Comparison of ENCODE assay signal across 8 cellular contexts in genomic region chr16:74107795-74108610, GRCh38.
A peak's percentile ranks its signal among the peaks of the same experiment; 100 is the strongest.
DNase-seq lines count a peak whose midpoint lies in the region; ATAC-seq and TF ChIP-seq lines count a peak whose summit lies in the region.

No MANE protein-coding gene starts in this region.

- H3K36me3 Mint-ChIP-seq in central memory CD8-positive, alpha-beta T cell (ENCODE audit: insufficient read depth), result no peaks in the 10 kb centered on the region

- peak; percentile 43 for TF ChIP-seq CTCF in mucosa of descending colon (IDR thresholded peaks at IDR 0.05)

- peak; percentile 4 for DNase-seq in CMK (ENCODE audit: low read depth)
- DNase-seq in RPMI8226, result peak; percentile 80
- no peak for DNase-seq in central memory CD8-positive, alpha-beta T cell (ENCODE audit: low spot score in 2 of 2)
- DNase-seq in mucosa of descending colon, result peak in 2 of 3 donors; percentile 47 to 71
- no peak for DNase-seq in T1000 (lab: John Stamatoyannopoulos, UW)
- no peak for DNase-seq in hepatic stellate cell (ENCODE audit: low spot score)

- intact Hi-C loops in mucosa of descending colon (cut with DNase I, micrococcal nuclease), result no loop called here

- H3K9me3 Mint-ChIP-seq in central memory CD8-positive, alpha-beta T cell, result no peaks in the 10 kb centered on the region

- peaks cover 10% of the 10 kb centered on the region for H3K4me1 Mint-ChIP-seq in central memory CD8-positive, alpha-beta T cell

- H3K9me3 ChIP-seq in mucosa of descending colon, result no peaks in the 10 kb centered on the region

- ATAC-seq in GM18858 (IDR thresholded peaks at IDR 0.05; ENCODE audit: unreplicated experiment), result peak; percentile 62
- peak; percentile 70 for ATAC-seq in HG03342 (IDR thresholded peaks at IDR 0.05; ENCODE audit: unreplicated experiment)
- no peak for ATAC-seq in central memory CD8-positive, alpha-beta T cell (replicated peaks; ENCODE audit: extremely low read depth, poor library complexity, severe bottlenecking)
- ATAC-seq in mucosa of descending colon, result peak; percentile 86

- no peaks in the 10 kb centered on the region for H3K36me3 ChIP-seq in mucosa of descending colon (ENCODE audit: low read depth)

- H3K4me3 Mint-ChIP-seq in central memory CD8-positive, alpha-beta T cell, result no peak overlapping the region

- no peaks in the 10 kb centered on the region for H3K27me3 Mint-ChIP-seq in central memory CD8-positive, alpha-beta T cell

- no peaks in the 10 kb centered on the region for H3K4me1 ChIP-seq in mucosa of descending colon (ENCODE audit: low read depth)

- no peak overlapping the region for H3K4me3 ChIP-seq in mucosa of descending colon

- peak overlapping the region; percentile 54 for H3K27ac Mint-ChIP-seq in central memory CD8-positive, alpha-beta T cell (ENCODE audit: low read depth)

Comparison
In these comparisons a context has a peak if more than half of its experiments do, and no peak if none do; other contexts are left out.
1. DNase-seq: peak in CMK (single experiment), RPMI8226 (single experiment) and mucosa of descending colon (2 of 3); none in central memory CD8-positive, alpha-beta T cell (0 of 2), T1000 (single experiment) and hepatic stellate cell (single experiment).